20 cellular contexts compared by ENCODE assay signal in genomic region chr10:58586282-58586681, GRCh38.
"Had no signal": no experiment of that assay in that cellular context is flagged by ENCODE, and none has a peak within 500 bp of the region (broad histone marks: within the 10 kb centered on the region; RNA-seq: fewer than 3 reads in every experiment).

No MANE protein-coding gene starts in this region.

- H3K27ac Mint-ChIP-seq: memory B cell had no signal

- H3K27me3 ChIP-seq: dorsolateral prefrontal cortex, esophagus muscularis mucosa, foreskin keratinocyte, gastrocnemius medialis, heart right ventricle had no signal

- H3K27ac ChIP-seq: coronary artery, dorsolateral prefrontal cortex, esophagus muscularis mucosa, foreskin keratinocyte, gastrocnemius medialis, heart right ventricle had no signal

- H3K4me1 ChIP-seq: foreskin keratinocyte had no signal

- H3K4me3 Mint-ChIP-seq: memory B cell had no signal

- H3K4me1 Mint-ChIP-seq: memory B cell had no signal

- H3K9me3 ChIP-seq: gastrocnemius medialis had no signal

- H3K36me3 Mint-ChIP-seq: memory B cell had no signal

- H3K36me3 ChIP-seq: esophagus muscularis mucosa, gastrocnemius medialis, heart right ventricle had no signal

- ATAC-seq: foreskin keratinocyte, gastrocnemius medialis, heart right ventricle, left colon, left lobe of liver, left ventricle myocardium superior had no signal

- H3K4me3 ChIP-seq: coronary artery, dorsolateral prefrontal cortex, esophagus muscularis mucosa, gastrocnemius medialis, heart right ventricle, lung had no signal

- DNase-seq: dermis blood vessel endothelial cell; dorsolateral prefrontal cortex; effector CD4-positive, alpha-beta T cell; effector memory CD4-positive, alpha-beta T cell; foreskin keratinocyte; gastrocnemius medialis; glutamatergic neuron; head of caudate nucleus; heart right ventricle; hippocampal formation; left colon; left ventricle myocardium superior; mammary epithelial cell; mesendoderm; midbrain had no signal
